ENCODE assay signal across 21 cellular contexts in the genomic region with DNA sequence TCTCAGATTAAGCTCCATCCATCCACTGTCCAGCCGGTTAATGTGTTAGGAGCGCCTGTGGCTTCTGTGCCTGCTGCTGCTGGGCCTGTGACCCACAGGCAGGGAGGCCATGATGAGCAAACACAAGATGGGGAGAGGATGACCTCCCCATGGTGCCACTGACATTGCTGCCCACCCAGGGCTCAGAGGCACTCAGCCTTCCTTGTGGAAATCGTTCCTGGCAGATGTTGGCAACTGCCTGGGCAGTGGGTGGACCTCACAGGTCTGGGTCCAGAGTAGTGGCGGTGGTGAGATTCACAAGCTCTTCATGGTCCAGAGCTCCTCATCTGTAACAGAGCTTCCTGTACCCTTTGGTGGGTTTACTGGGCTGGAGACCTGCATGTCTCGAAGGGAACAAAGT. TPM values are rescaled to one million over a fixed set of nuclear protein-coding genes. Genes with fewer than 3 reads are reported as not detected.
DNase-seq lines count a peak whose midpoint lies in the region; ATAC-seq, FAIRE-seq and TF ChIP-seq lines count a peak whose summit lies in the region.
"Had no signal": no experiment of that assay in that cellular context is flagged by ENCODE, and none has a peak within 500 bp of the region (broad histone marks: within the 10 kb centered on the region; RNA-seq: fewer than 3 reads in every experiment).

No MANE protein-coding gene starts in this region.

- no peak overlapping the region for H3K27ac ChIP-seq in BLaER1 treated with 17β-estradiol and CSF1 and Interleukin-3, amounts not matched to agents 10 nM and 100 nM
- no peak overlapping the region for H3K27ac ChIP-seq in RWPE2 (ENCODE audit: poor library complexity, severe bottlenecking)
- H3K27ac ChIP-seq in osteoblast (ENCODE audit: low read depth, low read length): no peak overlapping the region
- H3K27ac ChIP-seq in spleen: no peak overlapping the region
- H3K27ac ChIP-seq: GM23248 had no signal

- peaks cover 7 to 66% (median 44%) of the 10 kb centered on the region in 10 experiments; a peak in 17 of 20 replicates for H3K4me1 ChIP-seq in BLaER1 treated with 17β-estradiol and CSF1 and Interleukin-3, amounts not matched to agents 10 nM and 100 nM
- H3K4me1 ChIP-seq in RWPE2 (ENCODE audit: insufficient read depth, poor library complexity, severe bottlenecking): no peaks in the 10 kb centered on the region
- H3K4me1 ChIP-seq in osteoblast (ENCODE audit: insufficient read depth, low read length): no peaks in the 10 kb centered on the region
- no peaks in the 10 kb centered on the region for H3K4me1 ChIP-seq in spleen
- H3K4me1 ChIP-seq: BE2C, HAP-1 had no signal

- peak overlapping the region in 8 of 11 experiments; percentile 37 to 78 (median 66); a peak in 16 of 22 replicates for H3K4me2 ChIP-seq in BLaER1 treated with 17β-estradiol and CSF1 and Interleukin-3, amounts not matched to agents 10 nM and 100 nM
- H3K4me2 ChIP-seq in osteoblast (ENCODE audit: insufficient read depth, low read length): no peak overlapping the region

- 82 to 90% (median 88%) methylated on average over 3 to 5 of the region's 5 CpGs for WGBS in spleen, 5 donors

- FAIRE-seq in GM19239 (lab: Jason Lieb, UNC): no peak
- FAIRE-seq: A204.1, HTR-8/SVneo had no signal

- TF ChIP-seq POLR2A in spleen (IDR thresholded peaks at IDR 0.05): no peak

- no peak for TF ChIP-seq CTCF in RWPE2 (IDR thresholded peaks at IDR 0.05; ENCODE audit: poor library complexity, severe bottlenecking)
- no peak for TF ChIP-seq CTCF in osteoblast (IDR thresholded peaks at IDR 0.05; ENCODE audit: extremely low read depth, low read depth, low read length)
- no peak for TF ChIP-seq CTCF in spleen (IDR thresholded peaks at IDR 0.05 in 8 of 11, conservative IDR thresholded peaks at IDR 0.05 in 3 of 11)

- no peak overlapping the region for H3K4me3 ChIP-seq in BLaER1 treated with 17β-estradiol and CSF1 and Interleukin-3, amounts not matched to agents 10 nM and 100 nM
- no peak overlapping the region for H3K4me3 ChIP-seq in RWPE2 (ENCODE audit: severe bottlenecking)
- no peak overlapping the region for H3K4me3 ChIP-seq in osteoblast (ENCODE audit: insufficient read depth, low read length)
- H3K4me3 ChIP-seq in spleen: no peak overlapping the region
- H3K4me3 ChIP-seq: GM23248, HAP-1 had no signal

- H3K27me3 ChIP-seq in BLaER1 treated with 17β-estradiol and CSF1 and Interleukin-3, amounts not matched to agents 10 nM and 100 nM: no peaks in the 10 kb centered on the region
- no peaks in the 10 kb centered on the region for H3K27me3 ChIP-seq in RWPE2 (ENCODE audit: insufficient read depth, poor library complexity, severe bottlenecking)
- H3K27me3 ChIP-seq in osteoblast (ENCODE audit: insufficient read depth, low read length): no peaks in the 10 kb centered on the region
- H3K27me3 ChIP-seq in spleen (replicated peaks in 1 of 7): no peaks in the 10 kb centered on the region
- H3K27me3 ChIP-seq: BE2C had no signal

- ATAC-seq in RWPE2 (ENCODE audit: low read depth): no peak
- ATAC-seq in HG02759 (IDR thresholded peaks at IDR 0.05; ENCODE audit: unreplicated experiment): no peak
- ATAC-seq in HG02588 (IDR thresholded peaks at IDR 0.05; ENCODE audit: unreplicated experiment): no peak

- 0 out of 22 replicates have a peak, but pooled peaks cover 0 to 2% (median 0%) of the 10 kb centered on the region in 11 experiments for H4K20me1 ChIP-seq in BLaER1 treated with 17β-estradiol and CSF1 and Interleukin-3, amounts not matched to agents 10 nM and 100 nM
- no peaks in the 10 kb centered on the region for H4K20me1 ChIP-seq in osteoblast (ENCODE audit: insufficient read depth, low read length)

- DNase-seq in RWPE2 (ENCODE audit: low spot score): peak; percentile 21
- peak; percentile 54 for DNase-seq in osteoblast (ENCODE audit: insufficient read length, low spot score, missing footprints)
- DNase-seq in spleen: peak; percentile 49
- DNase-seq in SIG-M5 (lab: John Stamatoyannopoulos, UW): no peak
- DNase-seq in GM19239 (ENCODE audit: insufficient read length, low spot score): no peak
- DNase-seq: ACHN; BE2C; CD4-positive, alpha-beta memory T cell; DMS153; DMS79; GF-D8; GM23248; KBM-7 had no signal

- intact Hi-C loops in spleen (cut with DNase I; ENCODE audit: low total_unique reads): no loop called here

- H3K36me3 ChIP-seq in BLaER1 treated with 17β-estradiol and CSF1 and Interleukin-3, amounts not matched to agents 10 nM and 100 nM: no peaks in the 10 kb centered on the region
- H3K36me3 ChIP-seq in RWPE2 (ENCODE audit: low read depth) (no peaks in the 10 kb centered on the region), osteoblast (ENCODE audit: insufficient read depth, low read length) (no peaks in the 10 kb centered on the region), spleen (no peaks in the 10 kb centered on the region)
- H3K36me3 ChIP-seq: BE2C, HAP-1 had no signal

- H3K9ac ChIP-seq in BLaER1 treated with 17β-estradiol and CSF1 and Interleukin-3, amounts not matched to agents 10 nM and 100 nM: no peak overlapping the region
- H3K9ac ChIP-seq: GM23248 had no signal

- no peaks in the 10 kb centered on the region for H3K9me3 ChIP-seq in BLaER1 treated with 17β-estradiol and CSF1 and Interleukin-3, amounts not matched to agents 10 nM and 100 nM (replicated peaks in 1 of 11)
- no peaks in the 10 kb centered on the region for H3K9me3 ChIP-seq in RWPE2 (ENCODE audit: severe bottlenecking)
- no peaks in the 10 kb centered on the region for H3K9me3 ChIP-seq in osteoblast (ENCODE audit: low read depth, low read length)
- no peaks in the 10 kb centered on the region for H3K9me3 ChIP-seq in spleen
- H3K9me3 ChIP-seq: BE2C, HAP-1 had no signal

- no peaks in the 10 kb centered on the region for H3K79me2 ChIP-seq in osteoblast (ENCODE audit: insufficient read depth, low read length)

- H2AFZ ChIP-seq in osteoblast (ENCODE audit: low read length): no peak overlapping the region
- H2AFZ ChIP-seq: GM23248 had no signal

RNA-seq across cellular contexts. Expression of a gene that starts 38.6 kb away (rescaled TPM):
- total RNA-seq in osteoblast (under 0.01 TPM in 1 of 2 replicates, not detected in the other), spleen (1 to 10 TPM in 1 of 7 donors, under 1 TPM in 3, not detected in 3; 0.17 to 1.2 (median 0.48) TPM)
- polyA plus RNA-seq in spleen: under 1 TPM; 0.02 to 0.06 (median 0.02) TPM
- total RNA-seq: GM23248 had no signal
- polyA plus RNA-seq: CD14-positive monocyte; CD4-positive, alpha-beta memory T cell; GM23248; IgD-negative memory B cell had no signal

Comparison
In these comparisons a context has a peak if more than half of its experiments do, and no peak if none do; other contexts are left out.
1. DNase-seq: peak in RWPE2 (single experiment), osteoblast (single experiment) and spleen (single experiment); none in SIG-M5 (single experiment) and GM19239 (single experiment).